In genomic region chr19:39958942-39959341, GRCh38 we compare ENCODE assay signal across 8 cellular contexts. TPM values are rescaled to one million over a fixed set of nuclear protein-coding genes. Genes with fewer than 3 reads are reported as not detected.
DNase-seq lines count a peak whose midpoint lies in the region; ATAC-seq and TF ChIP-seq lines count a peak whose summit lies in the region.
"Not testable (repeated sequence)": the region's sequence is repeated elsewhere in the genome, so short reads cannot be mapped to it uniquely, and the experiment has no call there.

No MANE protein-coding gene starts in this region.

- CTCF ChIA-PET in CD4-positive, alpha-beta memory T cell (lab: Charles Lee; ENCODE audit: partially characterized antibody): interaction anchor here (0.9 to 7.0 kb wide), 2 partner anchors 10 to 11 kb away, joined by 3 to 78 read pairs; partner anchors contain the start of gene PSMC4
- CTCF ChIA-PET in activated B cell treated with CpG ODN at 0.5 μM for 24 hours (lab: Charles Lee): not testable (repeated sequence)
- CTCF ChIA-PET in naive thymus-derived CD4-positive, alpha-beta T cell (lab: Charles Lee): interaction anchor here (3.1 kb wide), 1 partner anchor 12 kb away, joined by 14 read pairs; the partner anchor contains the start of gene PSMC4

- not testable (repeated sequence) for H3K9me3 ChIP-seq in CD4-positive, alpha-beta memory T cell (ENCODE audit: control insufficient read depth in 1 of 2, low read length in 2 of 2); OCI-LY1 (ENCODE audit: low read length); naive thymus-derived CD4-positive, alpha-beta T cell (ENCODE audit: control insufficient read depth in 2 of 3, low read length in 3 of 3)

- H3K9ac ChIP-seq in OCI-LY1 (ENCODE audit: low read length): peak overlapping the region; percentile 52

- not testable (repeated sequence) for H3K36me3 Mint-ChIP-seq in CD4-positive, alpha-beta memory T cell; activated B cell treated with CpG ODN at 0.5 μM for 24 hours (ENCODE audit: low read depth); activated naive CD8-positive, alpha-beta T cell treated with anti-CD3 and anti-CD28 coated beads, Interleukin-2, amount 50 U/mL, for 24 hours (ENCODE audit: low read depth); naive thymus-derived CD4-positive, alpha-beta T cell; stimulated activated naive CD8-positive, alpha-beta T cell treated with anti-CD3 and anti-CD28 coated beads, Interleukin-15, Interleukin-2, amounts not matched to agents 100 ng/mL and 50 ng/mL, for 24 hours (ENCODE audit: low read depth)

- peak overlapping the region; percentile 43 for H3K27ac ChIP-seq in CD4-positive, alpha-beta memory T cell (ENCODE audit: low read depth, low read length)
- H3K27ac ChIP-seq in OCI-LY1 (ENCODE audit: low read depth, low read length, poor library complexity, severe bottlenecking): peak overlapping the region; percentile 93
- H3K27ac ChIP-seq in naive thymus-derived CD4-positive, alpha-beta T cell (ENCODE audit: low read depth, low read length): peak overlapping the region; percentile 67

- not testable (repeated sequence) for H3F3A ChIP-seq in OCI-LY1 (ENCODE audit: insufficient read depth, low read length)

- H3K9me2 ChIP-seq in OCI-LY1 (ENCODE audit: low read depth, low read length): not testable (repeated sequence)

- H3K4me1 ChIP-seq in CD4-positive, alpha-beta memory T cell (ENCODE audit: insufficient read depth, low read length): peaks cover 38% of the 10 kb centered on the region
- peaks cover 64% of the 10 kb centered on the region for H3K4me1 ChIP-seq in OCI-LY1 (ENCODE audit: insufficient read depth, low read length, severe bottlenecking)
- peaks cover 7 to 28% of the 10 kb centered on the region in 2 donors for H3K4me1 ChIP-seq in naive thymus-derived CD4-positive, alpha-beta T cell (ENCODE audit: control insufficient read depth in 2 of 2, insufficient read depth in 2 of 2, low read length in 2 of 2)

- TF ChIP-seq CTCF in OCI-LY1 (IDR thresholded peaks at IDR 0.05; ENCODE audit: low read length); activated B cell treated with CpG ODN at 0.5 μM for 24 hours (IDR thresholded peaks at IDR 0.05): not testable (repeated sequence)

- not testable (repeated sequence) for H3K27me3 Mint-ChIP-seq in CD4-positive, alpha-beta memory T cell; activated B cell treated with CpG ODN at 0.5 μM for 24 hours; activated naive CD8-positive, alpha-beta T cell treated with anti-CD3 and anti-CD28 coated beads, Interleukin-2, amount 50 U/mL, for 24 hours; naive thymus-derived CD4-positive, alpha-beta T cell; stimulated activated naive CD8-positive, alpha-beta T cell treated with anti-CD3 and anti-CD28 coated beads, Interleukin-15, Interleukin-2, amounts not matched to agents 100 ng/mL and 50 ng/mL, for 24 hours

- not testable (repeated sequence) for H3K79me2 ChIP-seq in OCI-LY1 (ENCODE audit: insufficient read depth, low read length)

- not testable (repeated sequence) for H2AFZ ChIP-seq in OCI-LY1 (ENCODE audit: low read length)

- H3K4me2 ChIP-seq in OCI-LY1 (ENCODE audit: low read length): peak overlapping the region; percentile 65

- peak overlapping the region; percentile 53 to 93 (median 89) for H3K27ac Mint-ChIP-seq in CD4-positive, alpha-beta memory T cell
- H3K27ac Mint-ChIP-seq in activated B cell treated with CpG ODN at 0.5 μM for 24 hours: peak overlapping the region; percentile 43
- H3K27ac Mint-ChIP-seq in activated naive CD8-positive, alpha-beta T cell treated with anti-CD3 and anti-CD28 coated beads, Interleukin-2, amount 50 U/mL, for 24 hours: peak overlapping the region; percentile 87
- H3K27ac Mint-ChIP-seq in naive thymus-derived CD4-positive, alpha-beta T cell: peak overlapping the region; percentile 67 to 98 (median 95)
- H3K27ac Mint-ChIP-seq in stimulated activated naive CD8-positive, alpha-beta T cell treated with anti-CD3 and anti-CD28 coated beads, Interleukin-15, Interleukin-2, amounts not matched to agents 100 ng/mL and 50 ng/mL, for 24 hours: peak overlapping the region; percentile 89

- not testable (repeated sequence) for H3K36me3 ChIP-seq in CD4-positive, alpha-beta memory T cell (ENCODE audit: insufficient read depth, low read length); OCI-LY1 (ENCODE audit: insufficient read depth, low read length); naive thymus-derived CD4-positive, alpha-beta T cell (ENCODE audit: control insufficient read depth in 2 of 3, insufficient read depth in 3 of 3, low read length in 3 of 3)

- peak overlapping the region; percentile 51 to 80 (median 69) for H3K4me3 Mint-ChIP-seq in CD4-positive, alpha-beta memory T cell
- peak overlapping the region; percentile 73 for H3K4me3 Mint-ChIP-seq in activated B cell treated with CpG ODN at 0.5 μM for 24 hours
- H3K4me3 Mint-ChIP-seq in activated naive CD8-positive, alpha-beta T cell treated with anti-CD3 and anti-CD28 coated beads, Interleukin-2, amount 50 U/mL, for 24 hours: peak overlapping the region; percentile 27
- peak overlapping the region; percentile 32 to 88 (median 82) for H3K4me3 Mint-ChIP-seq in naive thymus-derived CD4-positive, alpha-beta T cell
- peak overlapping the region; percentile 49 for H3K4me3 Mint-ChIP-seq in stimulated activated naive CD8-positive, alpha-beta T cell treated with anti-CD3 and anti-CD28 coated beads, Interleukin-15, Interleukin-2, amounts not matched to agents 100 ng/mL and 50 ng/mL, for 24 hours

- not testable (repeated sequence) for ATAC-seq in activated B cell treated with CpG ODN at 0.5 μM for 24 hours (ENCODE audit: low read depth); activated naive CD8-positive, alpha-beta T cell treated with anti-CD3 and anti-CD28 coated beads, Interleukin-2, amount 50 U/mL, for 24 hours
- peak; percentile 68 for ATAC-seq in naive thymus-derived CD4-positive, alpha-beta T cell

- H4K20me1 ChIP-seq in OCI-LY1 (ENCODE audit: insufficient read depth, low read length): not testable (repeated sequence)

- not testable (repeated sequence) for DNase-seq in CD4-positive, alpha-beta memory T cell; activated B cell treated with CpG ODN at 0.5 μM for 24 hours; activated naive CD8-positive, alpha-beta T cell treated with anti-CD3 and anti-CD28 coated beads, Interleukin-2, amount 50 U/mL, for 24 hours
- peak; percentile 51 for DNase-seq in activated CD8-positive, alpha-beta memory T cell treated with anti-CD3 and anti-CD28 coated beads, Interleukin-2, amount 50 U/mL, for 48 hours
- peak; percentile 62 for DNase-seq in activated effector memory CD4-positive, alpha-beta T cell treated with anti-CD3 and anti-CD28 coated beads, Interleukin-2, amount 50 U/mL, for 16 hours
- peak in 6 of 9 donors; percentile 15 to 44 (median 36) for DNase-seq in naive thymus-derived CD4-positive, alpha-beta T cell

- intact Hi-C loops in CD4-positive, alpha-beta memory T cell (cut with micrococcal nuclease); activated B cell treated with CpG ODN at 0.5 μM for 24 hours (cut with micrococcal nuclease): not testable (repeated sequence)
- intact Hi-C loops in naive thymus-derived CD4-positive, alpha-beta T cell (cut with micrococcal nuclease): loop anchor here in 1 of 2 donors (1.0 kb wide), 2 partner anchors 11 to 15 kb away; no protein-coding TSS in a partner anchor

- POLR2A ChIA-PET in CD4-positive, alpha-beta memory T cell (lab: Charles Lee; ENCODE audit: partially characterized antibody): interaction anchor here (0.7 to 3.9 kb wide), 2 partner anchors 11 to 17 kb away, joined by 3 to 11 read pairs; partner anchors contain the start of gene PSMC4
- POLR2A ChIA-PET in activated B cell treated with CpG ODN at 0.5 μM for 24 hours (lab: Charles Lee): interaction anchor here (0.6 to 1.1 kb wide), 5 partner anchors 12 to 485 kb away, joined by 3 to 8 read pairs (median 5); partner anchors contain the start of gene PSMC4
- POLR2A ChIA-PET in naive thymus-derived CD4-positive, alpha-beta T cell (lab: Charles Lee): interaction anchor here (1.0 to 3.0 kb wide), 4 partner anchors 11 to 52 kb away, joined by 3 to 30 read pairs (median 8); partner anchors contain the start of gene PSMC4

- H3K9me3 Mint-ChIP-seq in CD4-positive, alpha-beta memory T cell; activated B cell treated with CpG ODN at 0.5 μM for 24 hours; activated naive CD8-positive, alpha-beta T cell treated with anti-CD3 and anti-CD28 coated beads, Interleukin-2, amount 50 U/mL, for 24 hours; naive thymus-derived CD4-positive, alpha-beta T cell; stimulated activated naive CD8-positive, alpha-beta T cell treated with anti-CD3 and anti-CD28 coated beads, Interleukin-15, Interleukin-2, amounts not matched to agents 100 ng/mL and 50 ng/mL, for 24 hours: not testable (repeated sequence)

- H3K4me1 Mint-ChIP-seq in CD4-positive, alpha-beta memory T cell: peaks cover 27 to 59% (median 43%) of the 10 kb centered on the region in 4 donors
- H3K4me1 Mint-ChIP-seq in activated B cell treated with CpG ODN at 0.5 μM for 24 hours: peaks cover 46% of the 10 kb centered on the region
- peaks cover 56% of the 10 kb centered on the region for H3K4me1 Mint-ChIP-seq in activated naive CD8-positive, alpha-beta T cell treated with anti-CD3 and anti-CD28 coated beads, Interleukin-2, amount 50 U/mL, for 24 hours
- H3K4me1 Mint-ChIP-seq in naive thymus-derived CD4-positive, alpha-beta T cell: peaks cover 31 to 80% (median 60%) of the 10 kb centered on the region in 7 donors
- peaks cover 52% of the 10 kb centered on the region for H3K4me1 Mint-ChIP-seq in stimulated activated naive CD8-positive, alpha-beta T cell treated with anti-CD3 and anti-CD28 coated beads, Interleukin-15, Interleukin-2, amounts not matched to agents 100 ng/mL and 50 ng/mL, for 24 hours (ENCODE audit: low read depth)

- H3K27me3 ChIP-seq in CD4-positive, alpha-beta memory T cell (ENCODE audit: insufficient read depth, low read length); OCI-LY1 (ENCODE audit: insufficient read depth, low read length); naive thymus-derived CD4-positive, alpha-beta T cell (ENCODE audit: control insufficient read depth in 2 of 2, insufficient read depth in 2 of 2, low read length in 2 of 2): not testable (repeated sequence)

- H3K4me3 ChIP-seq in CD4-positive, alpha-beta memory T cell (ENCODE audit: low read length in 2 of 2): not testable (repeated sequence)
- peak overlapping the region; percentile 30 for H3K4me3 ChIP-seq in OCI-LY1 (ENCODE audit: low read depth, low read length, poor library complexity, severe bottlenecking)
- H3K4me3 ChIP-seq in naive thymus-derived CD4-positive, alpha-beta T cell (ENCODE audit: low read length): peak overlapping the region; percentile 24

RNA-seq across cellular contexts. Expression of gene PSMC4, which starts 12.0 kb away (rescaled TPM):
- 10 to 100 TPM; 53.1 to 56.3 TPM for total RNA-seq in CD4-positive, alpha-beta memory T cell
- 100 to 1,000 TPM in 1 of 2 donors, 10 to 100 TPM in 1; 96.4 to 135 TPM for polyA plus RNA-seq in CD4-positive, alpha-beta memory T cell
- 109 and 115 TPM in 2 replicates for total RNA-seq in activated B cell treated with CpG ODN at 0.5 μM for 24 hours
- 100 to 1,000 TPM in 1 of 5 experiments, 10 to 100 TPM in 4; 48.7 to 146 (median 69.1) TPM for total RNA-seq in naive thymus-derived CD4-positive, alpha-beta T cell
- polyA plus RNA-seq in naive thymus-derived CD4-positive, alpha-beta T cell: 10 to 100 TPM; 73.5 to 91.1 TPM

RNA-seq across cellular contexts. Expression of gene FCGBP, which starts 24.5 kb away (rescaled TPM):
- total RNA-seq in CD4-positive, alpha-beta memory T cell: 10 to 100 TPM; 74.4 to 79.4 TPM
- under 1 TPM; 0.10 to 0.65 TPM for polyA plus RNA-seq in CD4-positive, alpha-beta memory T cell
- total RNA-seq in activated B cell treated with CpG ODN at 0.5 μM for 24 hours: 5.8 and 6.1 TPM in 2 replicates
- 100 to 1,000 TPM in 2 of 5 experiments, 10 to 100 TPM in 3; 14.9 to 118 (median 28.1) TPM for total RNA-seq in naive thymus-derived CD4-positive, alpha-beta T cell
- 1 to 10 TPM in 1 of 2 donors, under 1 TPM in 1; 0.57 to 1.6 TPM for polyA plus RNA-seq in naive thymus-derived CD4-positive, alpha-beta T cell

RNA-seq across cellular contexts. Expression of gene ZNF546, which starts 37.9 kb away (rescaled TPM):
- total RNA-seq in CD4-positive, alpha-beta memory T cell: 10 to 100 TPM; 17.5 to 18.4 TPM
- polyA plus RNA-seq in CD4-positive, alpha-beta memory T cell: 1 to 10 TPM; 2.9 TPM
- total RNA-seq in activated B cell treated with CpG ODN at 0.5 μM for 24 hours: 5.8 and 11.6 TPM in 2 replicates
- 10 to 100 TPM in 2 of 5 experiments, 1 to 10 TPM in 3; 4.7 to 24.8 (median 7.5) TPM for total RNA-seq in naive thymus-derived CD4-positive, alpha-beta T cell
- 1 to 10 TPM; 7.0 to 7.6 TPM for polyA plus RNA-seq in naive thymus-derived CD4-positive, alpha-beta T cell

Comparison
In these comparisons a context has a peak if more than half of its experiments do, and no peak if none do; other contexts are left out.
1. H3K27ac ChIP-seq: peak in every context shown above with its lines; median percentile 93 in OCI-LY1; 67 in naive thymus-derived CD4-positive, alpha-beta T cell; 43 in CD4-positive, alpha-beta memory T cell.
2. H3K27ac Mint-ChIP-seq: peak in every context shown above with its lines; median percentile 95 in naive thymus-derived CD4-positive, alpha-beta T cell; 89 in CD4-positive, alpha-beta memory T cell; 89 in stimulated activated naive CD8-positive, alpha-beta T cell treated with anti-CD3 and anti-CD28 coated beads, Interleukin-15, Interleukin-2, amounts not matched to agents 100 ng/mL and 50 ng/mL, for 24 hours; 87 in activated naive CD8-positive, alpha-beta T cell treated with anti-CD3 and anti-CD28 coated beads, Interleukin-2, amount 50 U/mL, for 24 hours; 43 in activated B cell treated with CpG ODN at 0.5 μM for 24 hours.
3. H3K4me3 Mint-ChIP-seq: peak in every context shown above with its lines; median percentile 82 in naive thymus-derived CD4-positive, alpha-beta T cell; 73 in activated B cell treated with CpG ODN at 0.5 μM for 24 hours; 69 in CD4-positive, alpha-beta memory T cell; 49 in stimulated activated naive CD8-positive, alpha-beta T cell treated with anti-CD3 and anti-CD28 coated beads, Interleukin-15, Interleukin-2, amounts not matched to agents 100 ng/mL and 50 ng/mL, for 24 hours; 27 in activated naive CD8-positive, alpha-beta T cell treated with anti-CD3 and anti-CD28 coated beads, Interleukin-2, amount 50 U/mL, for 24 hours.